ENCODE assay signal across 11 cellular contexts in the genomic region with DNA sequence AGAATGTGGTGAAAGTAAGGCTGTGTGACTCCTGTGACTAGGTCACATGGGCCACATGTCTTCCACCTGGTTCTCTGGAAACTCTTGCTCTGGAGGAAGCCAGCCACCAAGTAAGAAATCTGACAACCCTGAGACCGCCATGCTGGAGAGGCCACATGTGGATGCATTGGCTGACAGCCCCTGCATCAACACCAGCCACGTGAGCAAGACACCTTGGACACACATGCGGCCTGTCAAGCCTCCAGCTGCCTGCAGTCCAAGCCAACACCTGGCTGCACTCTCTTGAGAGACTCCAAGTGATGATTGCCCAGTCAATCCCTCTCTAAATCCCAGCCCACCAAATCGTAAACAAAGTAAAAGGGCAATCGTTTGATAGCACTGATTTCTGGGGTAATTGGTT.
"Had no signal": no experiment of that assay in that cellular context is flagged by ENCODE, and none has a peak within 500 bp of the region (broad histone marks: within the 10 kb centered on the region; RNA-seq: fewer than 3 reads in every experiment).

No MANE protein-coding gene starts in this region.

- H3K27ac ChIP-seq: GM23248 had no signal

- H3K4me3 ChIP-seq: GM23248, GM23338, HAP-1 had no signal

- H3K4me2 ChIP-seq: GM23338 had no signal

- H2AFZ ChIP-seq: GM23248, GM23338 had no signal

- DNase-seq: GM23248, GOT3, H7, H9, HCEC 1CT, HFFc6 had no signal

- ATAC-seq: GM23338, HCT116 had no signal

- H3K36me3 ChIP-seq: HAP-1 had no signal

- H3K4me1 ChIP-seq: HAP-1 had no signal

- H3K9ac ChIP-seq: GM23248 had no signal

- FAIRE-seq: H1, H54 had no signal

- H3K9me3 ChIP-seq: HAP-1 had no signal
